19 cellular contexts compared by ENCODE assay signal in the genomic region with DNA sequence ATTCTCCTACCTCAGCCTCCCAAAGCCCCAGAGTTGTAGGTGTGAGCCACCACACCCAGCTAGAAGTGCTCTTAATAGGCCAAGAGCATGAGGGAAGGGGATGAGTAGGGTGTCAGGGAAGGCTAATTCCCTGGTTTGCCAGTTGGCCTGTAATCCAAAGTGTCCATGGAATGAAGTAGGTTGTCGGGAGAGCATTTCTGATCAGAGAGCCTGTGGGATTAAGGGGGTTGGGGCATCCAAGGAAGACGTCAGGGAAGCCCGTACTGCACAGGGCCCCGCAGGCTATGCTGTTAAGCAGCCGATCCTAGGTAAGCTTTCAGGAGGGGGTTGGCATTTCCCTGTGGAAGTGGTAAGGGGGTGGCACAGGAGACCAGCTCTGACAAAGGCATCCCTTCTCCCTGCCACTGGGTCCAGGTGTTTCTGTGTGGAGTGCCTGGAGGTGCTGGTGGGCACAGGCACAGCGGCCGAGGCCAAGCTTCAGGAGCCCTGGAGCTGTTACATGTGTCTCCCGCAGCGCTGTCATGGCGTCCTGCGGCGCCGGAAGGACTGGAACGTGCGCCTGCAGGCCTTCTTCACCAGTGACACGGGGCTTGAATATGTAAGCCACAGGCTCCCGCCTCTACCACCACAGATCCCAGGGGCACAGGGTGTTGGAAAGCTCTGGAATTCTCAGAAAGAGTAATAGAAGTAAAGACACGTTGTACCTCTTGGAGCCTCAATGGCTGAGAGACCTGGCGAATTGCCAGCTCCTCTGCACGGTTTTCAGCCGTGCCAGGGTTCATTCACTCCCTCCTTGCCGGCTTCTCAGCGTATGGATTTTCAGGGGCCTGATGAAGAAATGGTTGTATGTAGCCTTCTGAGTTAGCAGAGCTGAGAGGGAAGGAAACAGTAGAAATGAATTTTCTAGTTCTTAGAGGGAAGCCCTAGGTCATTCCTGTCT. TPM values are rescaled to one million over a fixed set of nuclear protein-coding genes. Genes with fewer than 3 reads are reported as not detected.
A peak's percentile ranks its signal among the peaks of the same experiment; 100 is the strongest.
DNase-seq lines count a peak whose midpoint lies in the region; ATAC-seq, FAIRE-seq and TF ChIP-seq lines count a peak whose summit lies in the region.
"Had no signal": no experiment of that assay in that cellular context is flagged by ENCODE, and none has a peak within 500 bp of the region (broad histone marks: within the 10 kb centered on the region; RNA-seq: fewer than 3 reads in every experiment).

No MANE protein-coding gene starts in this region.

- peak overlapping the region; percentile 92 for H3K27ac ChIP-seq in GM23338 (ENCODE audit: low read depth)
- H3K27ac ChIP-seq in K562 (ENCODE audit: extremely low read depth, low read depth, low read length), result no peak overlapping the region
- no peak overlapping the region for H3K27ac ChIP-seq in neuronal stem cell (replicated peaks; ENCODE audit: low read length)
- H3K27ac ChIP-seq in stomach, result no peak overlapping the region
- H3K27ac ChIP-seq: 22Rv1, GM23248 had no signal

- H3K79me2 ChIP-seq in GM23338 (replicated peaks; ENCODE audit: insufficient read depth), result peaks cover 98% of the 10 kb centered on the region
- H3K79me2 ChIP-seq in K562 (ENCODE audit: control insufficient read depth, insufficient read depth, low read length), result no peaks in the 10 kb centered on the region

- H3K9ac ChIP-seq in K562 (ENCODE audit: insufficient read depth in 1 of 2, low read depth in 2 of 2, low read length in 2 of 2) (no peak overlapping the region), neuronal stem cell (ENCODE audit: low read depth, low read length, poor library complexity) (no peak overlapping the region)
- H3K9ac ChIP-seq: GM23248 had no signal

- POLR2A ChIA-PET in K562 (lab: Yijun Ruan, JAX), result interaction anchor here (0.6 to 1.4 kb wide), 5 partner anchors 10 to 418 kb away, joined by 3 to 7 read pairs (median 3); no protein-coding TSS in a partner anchor

- TF ChIP-seq POLR2A in K562 (conservative IDR thresholded peaks at IDR 0.05), result no peak
- no peak for TF ChIP-seq POLR2A in stomach (IDR thresholded peaks at IDR 0.05)

- H2AK5ac ChIP-seq in neuronal stem cell (ENCODE audit: low read depth, low read length), result no peak overlapping the region

- TF ChIP-seq EP300 in K562 (IDR thresholded peaks at IDR 0.05; ENCODE audit: low read length) (no peak), stomach (IDR thresholded peaks at IDR 0.05) (no peak)

- CTCF ChIA-PET in K562 (lab: Yijun Ruan, JAX; ENCODE audit: low intra/inter-chr PET ratio), result no interaction called here

- H4K20me1 ChIP-seq in GM23338 (replicated peaks; ENCODE audit: insufficient read depth) (peaks cover 100% of the 10 kb centered on the region), K562 (replicated peaks; ENCODE audit: control insufficient read depth, insufficient read depth, low read length) (no peaks in the 10 kb centered on the region)

- intact Hi-C loops in K562 (cut with micrococcal nuclease) (loop anchor here (10.0 kb wide), 1 partner anchor 296 kb away; no protein-coding TSS in a partner anchor), stomach (cut with DNase I; ENCODE audit: low total_unique reads) (no loop called here)

- peaks cover 47% of the 10 kb centered on the region for H3K4me1 Mint-ChIP-seq in GM23338
- H3K4me1 Mint-ChIP-seq in activated T-cell treated with anti-CD3 and anti-CD28 coated beads, Interleukin-2, amount 50 U/mL, for 4 hours (ENCODE audit: low read depth), result peaks cover 24% of the 10 kb centered on the region

- no peak overlapping the region for H2AFZ ChIP-seq in GM23338
- H2AFZ ChIP-seq in K562 (ENCODE audit: low read depth, low read length), result no peak overlapping the region
- H2AFZ ChIP-seq in neuronal stem cell (ENCODE audit: low read length), result no peak overlapping the region
- H2AFZ ChIP-seq: GM23248 had no signal

- no peak for FAIRE-seq in K562 (lab: Jason Lieb, UNC)
- FAIRE-seq: GM12892 had no signal

- TF ChIP-seq RAD21 in K562 (CRISPR knock-in tag; conservative IDR thresholded peaks at IDR 0.05 in 1 of 2, IDR thresholded peaks at IDR 0.05 in 1 of 2), result no peak

- no peak overlapping the region for H3K4ac ChIP-seq in neuronal stem cell (ENCODE audit: low read length)

- H3K27me3 ChIP-seq in GM23338 (ENCODE audit: insufficient read depth) (no peaks in the 10 kb centered on the region), K562 (ENCODE audit: control insufficient read depth in 2 of 2, insufficient read depth in 2 of 2, low read length in 2 of 2) (no peaks in the 10 kb centered on the region), neuronal stem cell (ENCODE audit: control insufficient read depth in 3 of 3, insufficient read depth in 3 of 3, low read depth in 1 of 3, low read length in 3 of 3) (no peaks in the 10 kb centered on the region), stomach (no peaks in the 10 kb centered on the region)

- no peak for TF ChIP-seq CTCF in GM23338 (conservative IDR thresholded peaks at IDR 0.05; ENCODE audit: low read depth in 2 of 2)
- no peak for TF ChIP-seq CTCF in K562 (IDR thresholded peaks at IDR 0.05 in 2 of 3, conservative IDR thresholded peaks at IDR 0.05 in 1 of 3; ENCODE audit: insufficient read depth in 2 of 3, low read depth in 1 of 3, low read length in 3 of 3)
- TF ChIP-seq CTCF in stomach (IDR thresholded peaks at IDR 0.05), result no peak

- H3K4me1 ChIP-seq in GM23338 (ENCODE audit: insufficient read depth) (peaks cover 94% of the 10 kb centered on the region), K562 (replicated peaks in 1 of 2; ENCODE audit: control insufficient read depth in 2 of 2, insufficient read depth in 2 of 2, low read length in 2 of 2) (no peaks in the 10 kb centered on the region), neuronal stem cell (ENCODE audit: control insufficient read depth in 2 of 2, insufficient read depth in 1 of 2, low read depth in 1 of 2, low read length in 2 of 2) (no peaks in the 10 kb centered on the region), stomach (no peaks in the 10 kb centered on the region)

- H3K4me3 Mint-ChIP-seq in GM23338, result no peak overlapping the region
- H3K4me3 Mint-ChIP-seq in activated T-cell treated with anti-CD3 and anti-CD28 coated beads, Interleukin-2, amount 50 U/mL, for 4 hours, result no peak overlapping the region

- H3K36me3 ChIP-seq in GM23338 (ENCODE audit: insufficient read depth) (peaks cover 100% of the 10 kb centered on the region), K562 (ENCODE audit: control insufficient read depth, insufficient read depth, low read length) (peaks cover 100% of the 10 kb centered on the region), neuronal stem cell (replicated peaks in 1 of 2; ENCODE audit: control insufficient read depth in 2 of 2, insufficient read depth in 2 of 2, low read length in 2 of 2) (peaks cover 69 to 100% of the 10 kb centered on the region in 2 donors), stomach (peaks cover 0 to 41% (median 23%) of the 10 kb centered on the region in 4 donors)

- H3K4me2 ChIP-seq in GM23338 (no peak overlapping the region), K562 (ENCODE audit: insufficient read depth, low read length) (no peak overlapping the region), neuronal stem cell (ENCODE audit: insufficient read depth, low read length, poor library complexity, severe bottlenecking) (no peak overlapping the region)

- no peaks in the 10 kb centered on the region for H3K9me3 ChIP-seq in K562 (replicated peaks; ENCODE audit: control insufficient read depth, insufficient read depth, low read depth, low read length)
- H3K9me3 ChIP-seq in neuronal stem cell (replicated peaks in 1 of 2; ENCODE audit: control insufficient read depth in 2 of 2, insufficient read depth in 1 of 2, low read depth in 1 of 2, low read length in 2 of 2), result no peaks in the 10 kb centered on the region
- H3K9me3 ChIP-seq in stomach, result no peaks in the 10 kb centered on the region

- ATAC-seq in GM23338, result no peak
- ATAC-seq in K562, result no peak
- ATAC-seq in HG03196 (IDR thresholded peaks at IDR 0.05; ENCODE audit: unreplicated experiment), result no peak
- ATAC-seq in activated T-cell treated with anti-CD3 and anti-CD28 coated beads, Interleukin-2, amount 50 U/mL, for 4 hours, result no peak
- ATAC-seq: PC-3 had no signal

- peak overlapping the region; percentile 38 for H3K23ac ChIP-seq in neuronal stem cell (ENCODE audit: low read depth, low read length, poor library complexity)

- peaks cover 76% of the 10 kb centered on the region for H3K27me3 Mint-ChIP-seq in GM23338 (ENCODE audit: insufficient read depth, low read depth, poor library complexity)
- H3K27me3 Mint-ChIP-seq in activated T-cell treated with anti-CD3 and anti-CD28 coated beads, Interleukin-2, amount 50 U/mL, for 4 hours (ENCODE audit: low read depth), result no peaks in the 10 kb centered on the region

- H3K14ac ChIP-seq in neuronal stem cell (ENCODE audit: low read length), result no peak overlapping the region

- peaks cover 3% of the 10 kb centered on the region; the same call in 2 of the 3 replicates for H3K9me3 Mint-ChIP-seq in GM23338
- H3K9me3 Mint-ChIP-seq in activated T-cell treated with anti-CD3 and anti-CD28 coated beads, Interleukin-2, amount 50 U/mL, for 4 hours, result no peaks in the 10 kb centered on the region

- H4K8ac ChIP-seq in neuronal stem cell (ENCODE audit: low read depth, low read length), result no peak overlapping the region

- BruUV-seq in K562 (replicated peaks; lab: Mats Ljungman, UMichigan), result no TSS peak

- no peak overlapping the region for H2BK120ac ChIP-seq in neuronal stem cell (ENCODE audit: low read depth, low read length)

- peak overlapping the region; percentile 65; the same call in 1 of the 2 replicates for H3K27ac Mint-ChIP-seq in GM23338

- H3K18ac ChIP-seq in neuronal stem cell (ENCODE audit: low read length), result no peak overlapping the region

- in situ Hi-C loops in K562 (cut with MboI), result no loop called here

- H3F3A ChIP-seq in GM23338 (replicated peaks; ENCODE audit: low read depth), result peaks cover 100% of the 10 kb centered on the region

- peaks cover 2% of the 10 kb centered on the region for H3K79me1 ChIP-seq in neuronal stem cell (ENCODE audit: low read depth, low read length)

- no peak overlapping the region for H2BK15ac ChIP-seq in neuronal stem cell (ENCODE audit: low read length)

- H3K9me2 ChIP-seq in GM23338 (ENCODE audit: insufficient read depth), result no peaks in the 10 kb centered on the region; the same call in 1 of the 2 replicates

- no peak overlapping the region for H2BK12ac ChIP-seq in neuronal stem cell (ENCODE audit: low read length)

- H4K91ac ChIP-seq in neuronal stem cell (ENCODE audit: low read depth, low read length, poor library complexity), result no peak overlapping the region

- DNase-seq in DMS 273 (lab: John Stamatoyannopoulos, UW; ENCODE audit: unreplicated experiment) (peak; percentile 21), DMS 273 treated with DMSO at 0.1 percent for 48 hours (lab: John Stamatoyannopoulos, UW) (no peak), GM23338 (ENCODE audit: low spot score) (no peak), K562 (ENCODE audit: extremely low read depth in 1 of 4, low spot score in 3 of 4) (no peak), neuronal stem cell (ENCODE audit: low spot score) (no peak), stomach (no peak)
- no peak for DNase-seq in activated T-cell treated with anti-CD3 and anti-CD28 coated beads, Interleukin-2, amount 50 U/mL, for 4 hours
- DNase-seq: C1 segment of cervical spinal cord, COR-L47, DMS53, GDM1, GM23248, KBM-7, NCI-H187, NCI-H524 treated with DMSO at 0.1 percent for 48 hours, PC-3 had no signal

- H3K9me1 ChIP-seq in K562 (ENCODE audit: control insufficient read depth, insufficient read depth, low read length), result no peaks in the 10 kb centered on the region

- 91% methylated on average over 22 of the region's 23 CpGs for WGBS in K562 (ENCODE audit: insufficient coverage, low coverage, missing lambda C conversion rate)
- WGBS in neuronal stem cell (ENCODE audit: extremely low coverage in 2 of 2, insufficient read length in 2 of 2, insufficient replicate concordance in 1 of 2), 2 donors, result no CpG with 5 or more reads among the region's 23 CpGs
- 80 to 87% (median 84%) methylated on average over 11 to 23 of the region's 23 CpGs for WGBS in stomach, 5 donors

- no peak overlapping the region for H2BK5ac ChIP-seq in neuronal stem cell (ENCODE audit: low read length)

- H3K4me3 ChIP-seq in GM23338 (no peak overlapping the region), K562 (no peak overlapping the region), neuronal stem cell (ENCODE audit: low read length in 2 of 2) (no peak overlapping the region), stomach (no peak overlapping the region)
- H3K4me3 ChIP-seq: GM23248 had no signal

- H3K36me3 Mint-ChIP-seq in GM23338 (ENCODE audit: low read depth), result peaks cover 99% of the 10 kb centered on the region
- no peaks in the 10 kb centered on the region for H3K36me3 Mint-ChIP-seq in activated T-cell treated with anti-CD3 and anti-CD28 coated beads, Interleukin-2, amount 50 U/mL, for 4 hours (ENCODE audit: insufficient read depth)

RNA-seq across cellular contexts. Expression of gene MAPRE1, which starts 21.4 kb away (rescaled TPM):
- total RNA-seq in GM23338 (2014; rRNA removed; shearing (Covaris generic)), result 152 and 177 TPM in 2 replicates
- polyA plus RNA-seq in GM23338 (2016; fragmentation: Nextera tagmentation; extraction: Ambion mirVana) (61.2 and 69.3 TPM in 2 replicates), K562 (2011; rRNA removed) (90.6 and 132 TPM in 2 replicates), K562 (2014; fragmentation: Illumina TruSeq; extraction: Trizol) (141 and 159 TPM in 2 replicates), K562 (2014; fragmentation: Nextera tagmentation; extraction: Ambion mirVana) (100 to 1,000 TPM; 159 to 203 TPM), K562 (2014; rRNA removed) (137 and 141 TPM in 2 replicates), stomach (10 to 100 TPM; 26.3 to 57.9 (median 49.7) TPM)
- 21.7 and 45.2 TPM in 2 replicates for total RNA-seq in K562 (2011; cell fraction: chromatin; rRNA removed; ENCODE audit: low replicate concordance)
- total RNA-seq in K562 (2011; cell fraction: nucleolus; rRNA removed), result 18.0 and 18.8 TPM in 2 replicates
- 37.0 and 46.5 TPM in 2 replicates for total RNA-seq in K562 (2011; cell fraction: nucleoplasm; rRNA removed)
- total RNA-seq in K562 (2014; rRNA removed) (94.4 and 103 TPM in 2 replicates), K562 (2014; rRNA removed; fragmentation: Illumina TruSeq; extraction: Trizol) (112 and 120 TPM in 2 replicates), K562 (2015; rRNA removed; fragmentation: Illumina TruSeq; extraction: Trizol) (93.4 and 95.0 TPM in 2 replicates), K562 (2021) (136 and 145 TPM in 2 replicates), stomach (100 to 1,000 TPM in 1 of 5 donors, 10 to 100 TPM in 4; 24.5 to 143 (median 62.2) TPM)
- 41.3 and 89.8 TPM in 2 replicates for polyA plus RNA-seq in K562 (2011; cell fraction: cytosol; rRNA removed)
- 17.6 and 28.5 TPM in 2 replicates for polyA plus RNA-seq in K562 (2011; cell fraction: nucleus; rRNA removed)
- 123 and 150 TPM in 2 replicates for polyA plus RNA-seq in K562 (2012)
- 123 and 131 TPM in 2 replicates for polyA minus RNA-seq in K562 (2011; rRNA and poly(A)+ RNA removed)
- 52.6 and 59.4 TPM in 2 replicates for polyA minus RNA-seq in K562 (2011; cell fraction: cytosol; rRNA and poly(A)+ RNA removed)
- 12.0 and 22.7 TPM in 2 replicates for polyA minus RNA-seq in K562 (2011; cell fraction: nucleus; rRNA and poly(A)+ RNA removed)
- polyA plus RNA-seq in neuronal stem cell (2013, experiment 1 of 2), result 141 TPM
- 143 TPM for polyA plus RNA-seq in neuronal stem cell (2013, experiment 2 of 2)
- 100 to 1,000 TPM; 162 to 177 (median 169) TPM for total RNA-seq in activated T-cell treated with anti-CD3 and anti-CD28 coated beads, Interleukin-2, amount 50 U/mL, for 4 hours

RNA-seq across cellular contexts. Expression of gene DNMT3B, which starts 36.1 kb away (rescaled TPM):
- total RNA-seq in GM23338 (2014; rRNA removed; shearing (Covaris generic)), result 2,222 and 2,281 TPM in 2 replicates
- 711 and 726 TPM in 2 replicates for polyA plus RNA-seq in GM23338 (2016; fragmentation: Nextera tagmentation; extraction: Ambion mirVana)
- 81.8 and 85.1 TPM in 2 replicates for total RNA-seq in K562 (2011; cell fraction: chromatin; rRNA removed; ENCODE audit: low replicate concordance)
- total RNA-seq in K562 (2011; cell fraction: nucleolus; rRNA removed), result 51.8 and 54.4 TPM in 2 replicates
- total RNA-seq in K562 (2011; cell fraction: nucleoplasm; rRNA removed), result 68.3 and 91.9 TPM in 2 replicates
- total RNA-seq in K562 (2014; rRNA removed), result 49.1 and 53.9 TPM in 2 replicates
- 37.2 and 37.5 TPM in 2 replicates for total RNA-seq in K562 (2014; rRNA removed; fragmentation: Illumina TruSeq; extraction: Trizol)
- total RNA-seq in K562 (2015; rRNA removed; fragmentation: Illumina TruSeq; extraction: Trizol), result 34.4 and 35.3 TPM in 2 replicates
- 69.5 and 74.8 TPM in 2 replicates for total RNA-seq in K562 (2021)
- 41.7 and 60.2 TPM in 2 replicates for polyA plus RNA-seq in K562 (2011; rRNA removed)
- polyA plus RNA-seq in K562 (2011; cell fraction: cytosol; rRNA removed), result 40.1 and 59.1 TPM in 2 replicates
- polyA plus RNA-seq in K562 (2011; cell fraction: nucleus; rRNA removed), result 103 and 127 TPM in 2 replicates
- 27.1 and 34.4 TPM in 2 replicates for polyA plus RNA-seq in K562 (2012)
- 61.3 and 64.6 TPM in 2 replicates for polyA plus RNA-seq in K562 (2014; fragmentation: Illumina TruSeq; extraction: Trizol)
- 10 to 100 TPM in 1 of 2 experiments, 1 to 10 TPM in 1; 9.3 to 11.5 TPM for polyA plus RNA-seq in K562 (2014; fragmentation: Nextera tagmentation; extraction: Ambion mirVana)
- 55.5 and 57.3 TPM in 2 replicates for polyA plus RNA-seq in K562 (2014; rRNA removed)
- 18.7 and 34.9 TPM in 2 replicates for polyA minus RNA-seq in K562 (2011; rRNA and poly(A)+ RNA removed)
- polyA minus RNA-seq in K562 (2011; cell fraction: cytosol; rRNA and poly(A)+ RNA removed), result 35.8 and 43.3 TPM in 2 replicates
- polyA minus RNA-seq in K562 (2011; cell fraction: nucleus; rRNA and poly(A)+ RNA removed), result 25.0 and 26.7 TPM in 2 replicates
- 47.1 TPM for polyA plus RNA-seq in neuronal stem cell (2013, experiment 1 of 2)
- polyA plus RNA-seq in neuronal stem cell (2013, experiment 2 of 2), result 47.3 TPM
- 10 to 100 TPM in 1 of 5 donors, 1 to 10 TPM in 2, not detected in 2; 1.0 to 17.0 (median 1.1) TPM for total RNA-seq in stomach
- under 1 TPM; 0.31 to 0.73 (median 0.31) TPM for polyA plus RNA-seq in stomach
- 1 to 10 TPM in 1 of 3 donors, under 1 TPM in 2; 0.63 to 1.0 (median 0.63) TPM for total RNA-seq in activated T-cell treated with anti-CD3 and anti-CD28 coated beads, Interleukin-2, amount 50 U/mL, for 4 hours

RNA-seq across cellular contexts. Expression of gene COMMD7, which starts 55.0 kb away (rescaled TPM):
- total RNA-seq in GM23338 (2014; rRNA removed; shearing (Covaris generic)), result 84.7 and 86.4 TPM in 2 replicates
- polyA plus RNA-seq in GM23338 (2016; fragmentation: Nextera tagmentation; extraction: Ambion mirVana) (67.3 and 70.4 TPM in 2 replicates), K562 (2011; rRNA removed) (62.8 and 71.5 TPM in 2 replicates), K562 (2014; fragmentation: Illumina TruSeq; extraction: Trizol) (58.2 and 69.1 TPM in 2 replicates), K562 (2014; fragmentation: Nextera tagmentation; extraction: Ambion mirVana) (10 to 100 TPM; 11.9 to 17.0 TPM), K562 (2014; rRNA removed) (44.5 and 49.7 TPM in 2 replicates), stomach (10 to 100 TPM; 36.9 to 61.9 (median 60.9) TPM)
- total RNA-seq in K562 (2011; cell fraction: chromatin; rRNA removed; ENCODE audit: low replicate concordance), result 20.0 and 25.5 TPM in 2 replicates
- 14.6 and 19.0 TPM in 2 replicates for total RNA-seq in K562 (2011; cell fraction: nucleolus; rRNA removed)
- 18.1 and 26.9 TPM in 2 replicates for total RNA-seq in K562 (2011; cell fraction: nucleoplasm; rRNA removed)
- total RNA-seq in K562 (2014; rRNA removed) (24.5 and 27.4 TPM in 2 replicates), K562 (2014; rRNA removed; fragmentation: Illumina TruSeq; extraction: Trizol) (33.3 and 34.7 TPM in 2 replicates), K562 (2015; rRNA removed; fragmentation: Illumina TruSeq; extraction: Trizol) (33.1 and 34.4 TPM in 2 replicates), K562 (2021) (39.8 and 41.5 TPM in 2 replicates), stomach (10 to 100 TPM in 3 of 5 donors, 1 to 10 TPM in 2; 3.8 to 28.4 (median 19.6) TPM)
- 47.9 and 63.7 TPM in 2 replicates for polyA plus RNA-seq in K562 (2011; cell fraction: cytosol; rRNA removed)
- polyA plus RNA-seq in K562 (2011; cell fraction: nucleus; rRNA removed), result 31.9 and 51.6 TPM in 2 replicates
- 52.0 and 91.9 TPM in 2 replicates for polyA plus RNA-seq in K562 (2012)
- 21.4 and 30.4 TPM in 2 replicates for polyA minus RNA-seq in K562 (2011; rRNA and poly(A)+ RNA removed)
- polyA minus RNA-seq in K562 (2011; cell fraction: cytosol; rRNA and poly(A)+ RNA removed), result 16.0 and 16.4 TPM in 2 replicates
- polyA minus RNA-seq in K562 (2011; cell fraction: nucleus; rRNA and poly(A)+ RNA removed), result 4.0 and 8.4 TPM in 2 replicates
- 37.3 TPM for polyA plus RNA-seq in neuronal stem cell (2013, experiment 1 of 2)
- 36.0 TPM for polyA plus RNA-seq in neuronal stem cell (2013, experiment 2 of 2)
- 10 to 100 TPM; 23.3 to 27.5 (median 25.7) TPM for total RNA-seq in activated T-cell treated with anti-CD3 and anti-CD28 coated beads, Interleukin-2, amount 50 U/mL, for 4 hours

Comparison
In these comparisons a context has a peak if more than half of its experiments do, and no peak if none do; other contexts are left out.
1. RNA of gene DNMT3B, which starts 36.1 kb away (total RNA-seq): 2,222 to 2,281 TPM in GM23338; 34.4 to 91.9 TPM in K562, 1.0 to 17.0 TPM in stomach and 0.63 to 1.0 TPM in activated T-cell treated with anti-CD3 and anti-CD28 coated beads, Interleukin-2, amount 50 U/mL, for 4 hours; every median in the first group is over 10 times any median in the second.